ENCODE assay signal across 29 cellular contexts in genomic region chrX:118739577-118739976, GRCh38.
"Had no signal": no experiment of that assay in that cellular context is flagged by ENCODE, and none has a peak within 500 bp of the region (broad histone marks: within the 10 kb centered on the region; RNA-seq: fewer than 3 reads in every experiment).

No MANE protein-coding gene starts in this region.

- H3K27me3 Mint-ChIP-seq: memory B cell; progenitor cell of endocrine pancreas; stimulated activated memory B cell treated with anti-CD40 and anti-IgM and Interleukin-4, amounts not matched to agents 10 μg/mL and 1 μg/mL and 100 μg/mL, for 72 hours had no signal

- H3K36me3 Mint-ChIP-seq: immature natural killer cell, natural killer cell had no signal

- ATAC-seq: left ventricle myocardium superior; lower lobe of right lung; natural killer cell; stimulated activated memory B cell treated with anti-CD40 and anti-IgM and Interleukin-4, amounts not matched to agents 10 μg/mL and 1 μg/mL and 100 μg/mL, for 72 hours had no signal

- H3K4me1 Mint-ChIP-seq: immature natural killer cell, natural killer cell, neural crest cell had no signal

- H3K36me3 ChIP-seq: lower lobe of right lung, right atrium auricular region, thoracic aorta, tibial nerve had no signal

- H3K4me1 ChIP-seq: lower lobe of right lung, parathyroid adenoma, right atrium auricular region, spleen had no signal

- H3K9me3 ChIP-seq: heart right ventricle, lower lobe of right lung, neutrophil, right atrium auricular region, spleen, thoracic aorta, tibial nerve, upper lobe of left lung had no signal

- H3K27ac Mint-ChIP-seq: immature natural killer cell; memory B cell; natural killer cell; progenitor cell of endocrine pancreas; stimulated activated memory B cell treated with anti-CD40 and anti-IgM and Interleukin-4, amounts not matched to agents 10 μg/mL and 1 μg/mL and 100 μg/mL, for 72 hours; stimulated activated naive CD8-positive, alpha-beta T cell treated with anti-CD3 and anti-CD28 coated beads, Interleukin-15, Interleukin-2, amounts not matched to agents 100 ng/mL and 50 ng/mL, for 24 hours had no signal

- DNase-seq: cerebellar nuclear complex; cortex of kidney; dorsolateral prefrontal cortex; effector CD4-positive, alpha-beta T cell; foreskin melanocyte; glutamatergic neuron; heart right ventricle; hypothalamus; immature natural killer cell; islet precursor cell; kidney glomerular epithelial cell; left colon; left ventricle myocardium superior; lower lobe of right lung; natural killer cell; spleen; stimulated activated CD4-positive, alpha-beta T cell treated with anti-CD3 and anti-CD28 coated beads, Interleukin-4, amount 100 ng/mL, for 4 hours; upper lobe of left lung had no signal

- H3K27me3 ChIP-seq: neutrophil, right atrium auricular region, spleen, tibial nerve, upper lobe of left lung had no signal

- H3K9me3 Mint-ChIP-seq: immature natural killer cell, natural killer cell had no signal

- H3K27ac ChIP-seq: dorsolateral prefrontal cortex, heart right ventricle, lower lobe of right lung, neutrophil, parathyroid adenoma, right atrium auricular region, skin epidermis, spleen, thoracic aorta, tibial nerve, upper lobe of left lung had no signal

- H3K4me3 Mint-ChIP-seq: immature natural killer cell; memory B cell; natural killer cell; neural crest cell; stimulated activated memory B cell treated with anti-CD40 and anti-IgM and Interleukin-4, amounts not matched to agents 10 μg/mL and 1 μg/mL and 100 μg/mL, for 72 hours; stimulated activated naive CD8-positive, alpha-beta T cell treated with anti-CD3 and anti-CD28 coated beads, Interleukin-15, Interleukin-2, amounts not matched to agents 100 ng/mL and 50 ng/mL, for 24 hours had no signal

- H3K4me3 ChIP-seq: dorsolateral prefrontal cortex, heart right ventricle, lower lobe of right lung, right atrium auricular region, skin epidermis, spleen, thoracic aorta, tibial nerve, upper lobe of left lung had no signal
